Comparison of ENCODE assay signal across 9 cellular contexts in genomic region chr15:52710050-52710709, GRCh38. TPM values are rescaled to one million over a fixed set of nuclear protein-coding genes. Genes with fewer than 3 reads are reported as not detected.
DNase-seq lines count a peak whose midpoint lies in the region; ATAC-seq and TF ChIP-seq lines count a peak whose summit lies in the region.
"Had no signal": no experiment of that assay in that cellular context is flagged by ENCODE, and none has a peak within 500 bp of the region (broad histone marks: within the 10 kb centered on the region; RNA-seq: fewer than 3 reads in every experiment).

No MANE protein-coding gene starts in this region.

- TF ChIP-seq CTCF in HFFc6 (IDR thresholded peaks at IDR 0.05) (no peak), endothelial cell (IDR thresholded peaks at IDR 0.05; ENCODE audit: unreplicated experiment) (no peak)

- H3K4me3 Mint-ChIP-seq in HFFc6 (no peak overlapping the region), IgD-negative memory B cell (peak overlapping the region; percentile 83 to 99 (median 96)), memory B cell (peak overlapping the region; percentile 99), endothelial cell (ENCODE audit: unreplicated experiment) (no peak overlapping the region)
- H3K4me3 Mint-ChIP-seq: activated naive CD4-positive, alpha-beta T cell treated with anti-CD3 and anti-CD28 coated beads, Interleukin-2, amount 50 U/mL, for 24 hours had no signal

- H3K4me1 Mint-ChIP-seq in HFFc6 (ENCODE audit: low read depth): no peaks in the 10 kb centered on the region
- H3K4me1 Mint-ChIP-seq in IgD-negative memory B cell: peaks cover 35 to 49% (median 47%) of the 10 kb centered on the region in 3 donors
- H3K4me1 Mint-ChIP-seq in memory B cell: peaks cover 49% of the 10 kb centered on the region
- peaks cover 3% of the 10 kb centered on the region for H3K4me1 Mint-ChIP-seq in endothelial cell (ENCODE audit: unreplicated experiment)
- H3K4me1 Mint-ChIP-seq: activated naive CD4-positive, alpha-beta T cell treated with anti-CD3 and anti-CD28 coated beads, Interleukin-2, amount 50 U/mL, for 24 hours had no signal

- H3K36me3 Mint-ChIP-seq in HFFc6 (ENCODE audit: low read depth): no peaks in the 10 kb centered on the region
- peaks cover 3% of the 10 kb centered on the region for H3K36me3 Mint-ChIP-seq in IgD-negative memory B cell
- no peaks in the 10 kb centered on the region for H3K36me3 Mint-ChIP-seq in memory B cell
- H3K36me3 Mint-ChIP-seq in endothelial cell (ENCODE audit: low read depth, unreplicated experiment): no peaks in the 10 kb centered on the region
- H3K36me3 Mint-ChIP-seq: activated naive CD4-positive, alpha-beta T cell treated with anti-CD3 and anti-CD28 coated beads, Interleukin-2, amount 50 U/mL, for 24 hours had no signal

- H3K27me3 Mint-ChIP-seq in HFFc6 (ENCODE audit: insufficient read depth): peaks cover 10% of the 10 kb centered on the region
- no peaks in the 10 kb centered on the region for H3K27me3 Mint-ChIP-seq in IgD-negative memory B cell
- no peaks in the 10 kb centered on the region for H3K27me3 Mint-ChIP-seq in memory B cell
- peaks cover 3% of the 10 kb centered on the region for H3K27me3 Mint-ChIP-seq in endothelial cell (ENCODE audit: unreplicated experiment)
- H3K27me3 Mint-ChIP-seq: activated naive CD4-positive, alpha-beta T cell treated with anti-CD3 and anti-CD28 coated beads, Interleukin-2, amount 50 U/mL, for 24 hours had no signal

- DNase-seq in HFFc6 (peak; percentile 4), memory B cell (ENCODE audit: low spot score in 2 of 2) (peak in 1 of 2 donors; percentile 16), SW480 (ENCODE audit: low spot score) (no peak), NCI-H2081 (lab: John Stamatoyannopoulos, UW) (no peak), UCSD-AML1 (lab: John Stamatoyannopoulos, UW; ENCODE audit: unreplicated experiment) (no peak), endothelial cell (ENCODE audit: low spot score) (no peak)

- H3K9me3 Mint-ChIP-seq in HFFc6: no peaks in the 10 kb centered on the region
- no peaks in the 10 kb centered on the region for H3K9me3 Mint-ChIP-seq in IgD-negative memory B cell
- H3K9me3 Mint-ChIP-seq in memory B cell: no peaks in the 10 kb centered on the region
- no peaks in the 10 kb centered on the region for H3K9me3 Mint-ChIP-seq in endothelial cell (ENCODE audit: unreplicated experiment)
- H3K9me3 Mint-ChIP-seq: activated naive CD4-positive, alpha-beta T cell treated with anti-CD3 and anti-CD28 coated beads, Interleukin-2, amount 50 U/mL, for 24 hours had no signal

- no peak overlapping the region for H3K27ac Mint-ChIP-seq in HFFc6
- H3K27ac Mint-ChIP-seq in IgD-negative memory B cell: peak overlapping the region; percentile 43 to 96 (median 85)
- H3K27ac Mint-ChIP-seq in memory B cell: peak overlapping the region; percentile 82
- H3K27ac Mint-ChIP-seq in endothelial cell (ENCODE audit: unreplicated experiment): no peak overlapping the region
- H3K27ac Mint-ChIP-seq: activated naive CD4-positive, alpha-beta T cell treated with anti-CD3 and anti-CD28 coated beads, Interleukin-2, amount 50 U/mL, for 24 hours had no signal

- ATAC-seq in GM19025 (IDR thresholded peaks at IDR 0.05; ENCODE audit: low read depth, unreplicated experiment) (peak; percentile 20), memory B cell (ENCODE audit: low read depth) (peak; percentile 72)

RNA-seq across cellular contexts. Expression of gene ATOSA, which starts 31.0 kb away (rescaled TPM):
- total RNA-seq in HFFc6 (2021; fragmentation: NEBNext Ultra II Directional; extraction: Animal tissue kit (Norgen Biotek cat#: 25700)): 10 to 100 TPM; 17.3 to 28.2 (median 22.0) TPM
- polyA plus RNA-seq in IgD-negative memory B cell: 29.0 TPM
- 24.6 TPM for total RNA-seq in endothelial cell (ENCODE audit: unreplicated experiment)

Comparison
In these comparisons a context has a peak if more than half of its experiments do, and no peak if none do; other contexts are left out.
1. H3K27ac Mint-ChIP-seq: peak in IgD-negative memory B cell (3 of 3) and memory B cell (single experiment); none in HFFc6 (single experiment) and endothelial cell (single experiment).
2. H3K4me3 Mint-ChIP-seq: peak in IgD-negative memory B cell (4 of 4) and memory B cell (single experiment); none in HFFc6 (single experiment) and endothelial cell (single experiment).